Comparison of ENCODE assay signal across 20 cellular contexts in genomic region chr3:23666818-23667217, GRCh38.
"Had no signal": no experiment of that assay in that cellular context is flagged by ENCODE, and none has a peak within 500 bp of the region (broad histone marks: within the 10 kb centered on the region; RNA-seq: fewer than 3 reads in every experiment).

No MANE protein-coding gene starts in this region.

- H3K9me3 ChIP-seq: neutrophil, testis, tibial artery, upper lobe of left lung, vagina had no signal

- DNase-seq: dorsolateral prefrontal cortex; effector CD4-positive, alpha-beta T cell; head of caudate nucleus; natural killer cell; stimulated activated CD4-positive, alpha-beta T cell treated with anti-CD3 and anti-CD28 coated beads, Interleukin-2, amount 100 ng/mL, for 24 hours; stimulated activated CD4-positive, alpha-beta T cell treated with anti-CD3 and anti-CD28 coated beads, Interleukin-4, amount 100 ng/mL, for 24 hours; stimulated activated naive CD8-positive, alpha-beta T cell treated with anti-CD3 and anti-CD28 coated beads, Interleukin-15, Interleukin-2, amounts not matched to agents 100 U/mL and 50 U/mL, for 24 hours; substantia nigra; testis; tibial artery; upper lobe of left lung had no signal

- H3K4me3 ChIP-seq: dorsolateral prefrontal cortex, lung, testis, tibial artery, upper lobe of left lung, vagina had no signal

- H3K36me3 ChIP-seq: neutrophil, tibial artery, upper lobe of left lung, vagina had no signal

- H3K27ac ChIP-seq: dorsolateral prefrontal cortex, neutrophil, parathyroid adenoma, testis, tibial artery, upper lobe of left lung, vagina had no signal

- ATAC-seq: left lobe of liver; natural killer cell; sciatic nerve; stimulated activated naive CD8-positive, alpha-beta T cell treated with anti-CD3 and anti-CD28 coated beads, Interleukin-15, Interleukin-2, amounts not matched to agents 100 U/mL and 50 U/mL, for 24 hours had no signal

- H2AFZ ChIP-seq: parathyroid adenoma had no signal

- FAIRE-seq: colon, frontal cortex, keratinocyte had no signal

- H3K9ac ChIP-seq: parathyroid adenoma had no signal

- H3K4me1 ChIP-seq: parathyroid adenoma had no signal

- H3K79me2 ChIP-seq: parathyroid adenoma had no signal

- H3K27me3 ChIP-seq: dorsolateral prefrontal cortex, testis, tibial artery, vagina had no signal
